22 cellular contexts compared by ENCODE assay signal in genomic region chr2:33304032-33304864, GRCh38.
DNase-seq lines count a peak whose midpoint lies in the region; ATAC-seq and TF ChIP-seq lines count a peak whose summit lies in the region.
"Had no signal": no experiment of that assay in that cellular context is flagged by ENCODE, and none has a peak within 500 bp of the region (broad histone marks: within the 10 kb centered on the region; RNA-seq: fewer than 3 reads in every experiment).

No MANE protein-coding gene starts in this region.

- 49% methylated on average over 10 of the region's 10 CpGs for WGBS in esophagus muscularis mucosa

- intact Hi-C loops in esophagus muscularis mucosa (cut with DNase I) = no loop called here

- no peak for TF ChIP-seq EP300 in esophagus muscularis mucosa (IDR thresholded peaks at IDR 0.05)

- H3K27ac ChIP-seq in esophagus muscularis mucosa (replicated peaks in 1 of 4) = peak overlapping the region; percentile 62 to 79 (median 68)
- peak overlapping the region; percentile 50 for H3K27ac ChIP-seq in rectal smooth muscle tissue (ENCODE audit: low read depth, low read length)
- H3K27ac ChIP-seq: parathyroid adenoma, SK-N-MC, skin epidermis had no signal

- H3K4me3 ChIP-seq in H7 (ENCODE audit: insufficient read depth, low read depth, low read length) = no peak overlapping the region
- H3K4me3 ChIP-seq in esophagus muscularis mucosa = no peak overlapping the region
- H3K4me3 ChIP-seq in rectal smooth muscle tissue (ENCODE audit: low read length) = no peak overlapping the region
- H3K4me3 ChIP-seq: GM23338, SK-N-MC, skin epidermis had no signal

- no peak overlapping the region for H3K9ac ChIP-seq in rectal smooth muscle tissue (ENCODE audit: low read length)
- H3K9ac ChIP-seq: parathyroid adenoma had no signal

- no peaks in the 10 kb centered on the region for H3K9me3 ChIP-seq in esophagus muscularis mucosa
- H3K9me3 ChIP-seq: BE2C had no signal

- peaks cover 4 to 55% (median 45%) of the 10 kb centered on the region in 4 donors for H3K4me1 ChIP-seq in esophagus muscularis mucosa
- peaks cover 4% of the 10 kb centered on the region for H3K4me1 ChIP-seq in rectal smooth muscle tissue (ENCODE audit: control insufficient read depth, insufficient read depth, low read length)
- H3K4me1 ChIP-seq: BE2C, parathyroid adenoma had no signal

- DNase-seq in H7 (peak; percentile 10), NCI-H146 treated with DMSO at 0.1 percent for 48 hours (lab: John Stamatoyannopoulos, UW; ENCODE audit: unreplicated experiment) (peak; percentile 32), esophagus muscularis mucosa (ENCODE audit: extremely low spot score) (no peak), NCI-H226 (no peak)
- no peak for DNase-seq in activated CD4-positive, alpha-beta T cell treated with anti-CD3 and anti-CD28 coated beads for 1 hour
- DNase-seq: activated gamma-delta T cell; BE2C; cerebellar nuclear complex; DMS 273 treated with DMSO at 0.1 percent for 48 hours; effector memory CD8-positive, alpha-beta T cell; KG1; stimulated activated CD4-positive, alpha-beta T cell treated with anti-CD3 and anti-CD28 coated beads, Interleukin-4, amount 100 ng/mL, for 4 hours; stimulated activated CD8-positive, alpha-beta memory T cell treated with anti-CD3 and anti-CD28 coated beads, Interleukin-4, amount 100 ng/mL, for 48 hours; T1000 had no signal

- H3K36me3 ChIP-seq in H7 (replicated peaks; ENCODE audit: control insufficient read depth, insufficient read depth, low read length) = no peaks in the 10 kb centered on the region; the same call in 1 of the 2 replicates
- H3K36me3 ChIP-seq in esophagus muscularis mucosa = peaks cover 0 to 42% (median 27%) of the 10 kb centered on the region in 4 donors
- H3K36me3 ChIP-seq in rectal smooth muscle tissue (ENCODE audit: control insufficient read depth, insufficient read depth, low read length) = no peaks in the 10 kb centered on the region
- H3K36me3 ChIP-seq: BE2C had no signal

- ATAC-seq in GM18858 (IDR thresholded peaks at IDR 0.05; ENCODE audit: unreplicated experiment) = no peak
- ATAC-seq: activated CD4-positive, CD25-positive, alpha-beta regulatory T cell treated with anti-CD3 and anti-CD28 coated beads, Interleukin-2, amount 50 U/mL, for 24 hours; effector memory CD8-positive, alpha-beta T cell; GM23338; left lobe of liver had no signal

- no peak for TF ChIP-seq POLR2A in esophagus muscularis mucosa (IDR thresholded peaks at IDR 0.05; ENCODE audit: low read depth)

- no peaks in the 10 kb centered on the region for H3K27me3 ChIP-seq in H7 (ENCODE audit: control insufficient read depth, insufficient read depth, low read length)
- no peaks in the 10 kb centered on the region for H3K27me3 ChIP-seq in esophagus muscularis mucosa
- no peaks in the 10 kb centered on the region for H3K27me3 ChIP-seq in rectal smooth muscle tissue (ENCODE audit: control insufficient read depth, insufficient read depth, low read length)

- no peak for TF ChIP-seq CTCF in esophagus muscularis mucosa (IDR thresholded peaks at IDR 0.05)

Comparison
In these comparisons a context has a peak if more than half of its experiments do, and no peak if none do; other contexts are left out.
1. DNase-seq: peak in H7 (single experiment) and NCI-H146 treated with DMSO at 0.1 percent for 48 hours (single experiment); none in esophagus muscularis mucosa (single experiment), activated CD4-positive, alpha-beta T cell treated with anti-CD3 and anti-CD28 coated beads for 1 hour (single experiment) and NCI-H226 (single experiment).